ENCODE assay signal across 8 cellular contexts in the genomic region with DNA sequence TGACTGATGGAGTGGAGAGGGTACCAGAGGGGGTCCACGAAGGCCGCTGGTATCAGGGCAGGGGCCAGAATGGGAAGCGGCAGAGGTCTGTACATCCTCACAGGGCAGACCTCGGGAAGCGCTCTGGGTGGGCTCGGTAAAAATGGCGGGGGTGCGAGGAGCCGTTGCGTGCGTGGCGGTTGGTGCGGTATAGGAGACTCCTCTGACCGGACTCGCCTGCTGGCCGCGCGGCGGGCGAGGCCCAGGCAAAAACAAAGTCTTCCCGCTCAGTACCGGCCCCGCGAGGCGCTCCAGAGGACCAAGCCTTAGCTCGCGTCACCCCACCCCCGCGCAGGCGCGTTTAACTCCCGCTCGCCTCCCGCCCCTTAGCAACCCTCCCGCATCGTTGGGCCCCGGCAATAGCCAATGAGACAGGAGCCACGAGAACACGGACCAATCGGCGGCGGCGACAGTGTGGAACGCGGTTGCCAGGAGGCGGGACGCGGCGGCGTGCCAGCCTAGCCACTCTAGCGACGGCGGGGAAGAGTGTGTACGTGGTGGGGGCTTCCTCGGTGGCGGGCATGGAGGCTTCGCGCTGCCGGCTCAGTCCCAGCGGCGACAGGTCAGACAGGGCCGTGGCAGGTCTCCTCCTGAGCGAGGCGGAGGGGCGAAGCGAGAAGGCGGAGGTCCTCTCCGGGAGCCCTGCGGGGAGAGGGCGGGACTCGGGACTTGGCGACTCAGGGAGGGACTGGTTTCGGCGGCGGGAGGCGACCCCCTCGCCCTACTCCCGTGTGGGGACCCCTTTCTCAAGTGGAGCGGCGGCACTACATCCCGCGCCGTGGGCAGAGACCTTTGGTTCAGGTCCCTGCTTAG. TPM values are rescaled to one million over a fixed set of nuclear protein-coding genes. Genes with fewer than 3 reads are reported as not detected.
A peak's percentile ranks its signal among the peaks of the same experiment; 100 is the strongest.
DNase-seq lines count a peak whose midpoint lies in the region; ATAC-seq and TF ChIP-seq lines count a peak whose summit lies in the region.

A gene with protein sequence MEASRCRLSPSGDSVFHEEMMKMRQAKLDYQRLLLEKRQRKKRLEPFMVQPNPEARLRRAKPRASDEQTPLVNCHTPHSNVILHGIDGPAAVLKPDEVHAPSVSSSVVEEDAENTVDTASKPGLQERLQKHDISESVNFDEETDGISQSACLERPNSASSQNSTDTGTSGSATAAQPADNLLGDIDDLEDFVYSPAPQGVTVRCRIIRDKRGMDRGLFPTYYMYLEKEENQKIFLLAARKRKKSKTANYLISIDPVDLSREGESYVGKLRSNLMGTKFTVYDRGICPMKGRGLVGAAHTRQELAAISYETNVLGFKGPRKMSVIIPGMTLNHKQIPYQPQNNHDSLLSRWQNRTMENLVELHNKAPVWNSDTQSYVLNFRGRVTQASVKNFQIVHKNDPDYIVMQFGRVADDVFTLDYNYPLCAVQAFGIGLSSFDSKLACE (plus strand): TSS at position 504 of the 852 bp plus-strand sequence. CDS start 57 bp downstream, at position 561.

- peak within 1 kb of the TSS; percentile 90 for H3K27ac Mint-ChIP-seq in GM23338
- peak within 1 kb of the TSS; percentile 85 to 95 for H3K27ac Mint-ChIP-seq in natural killer cell treated with Interleukin-12 subunit alpha and Interleukin-12 subunit beta and Interleukin-15 and Interleukin-18, amount 100 ng/mL, for 72 hours

- H3K4me3 ChIP-seq in GM23338 (peak within 1 kb of the TSS; percentile 90), fibroblast of pulmonary artery (replicated peaks; ENCODE audit: low read depth, low read length) (peak within 1 kb of the TSS; percentile 77)

- H3K27me3 Mint-ChIP-seq in GM23338 (ENCODE audit: insufficient read depth, low read depth, poor library complexity) = peaks cover 19% of the 10 kb centered on the region
- no peaks in the 10 kb centered on the region for H3K27me3 Mint-ChIP-seq in natural killer cell treated with Interleukin-12 subunit alpha and Interleukin-12 subunit beta and Interleukin-15 and Interleukin-18, amount 100 ng/mL, for 72 hours

- H3K27me3 ChIP-seq in GM23338 (ENCODE audit: insufficient read depth) = no peaks in the 10 kb centered on the region

- peaks cover 3% of the 10 kb centered on the region; the same call in 1 of the 3 replicates for H3K9me3 Mint-ChIP-seq in GM23338
- no peaks in the 10 kb centered on the region for H3K9me3 Mint-ChIP-seq in natural killer cell treated with Interleukin-12 subunit alpha and Interleukin-12 subunit beta and Interleukin-15 and Interleukin-18, amount 100 ng/mL, for 72 hours

- H3K4me1 ChIP-seq in GM23338 (ENCODE audit: insufficient read depth) = peaks cover 3% of the 10 kb centered on the region

- H3K9me2 ChIP-seq in GM23338 (ENCODE audit: insufficient read depth) = no peaks in the 10 kb centered on the region

- peak within 1 kb of the TSS; percentile 90 for H3K4me2 ChIP-seq in GM23338

- H3K36me3 Mint-ChIP-seq in GM23338 (ENCODE audit: low read depth) = peaks cover 34% of the 10 kb centered on the region
- no peaks in the 10 kb centered on the region for H3K36me3 Mint-ChIP-seq in natural killer cell treated with Interleukin-12 subunit alpha and Interleukin-12 subunit beta and Interleukin-15 and Interleukin-18, amount 100 ng/mL, for 72 hours

- peaks cover 16% of the 10 kb centered on the region for H3K4me1 Mint-ChIP-seq in GM23338
- H3K4me1 Mint-ChIP-seq in natural killer cell treated with Interleukin-12 subunit alpha and Interleukin-12 subunit beta and Interleukin-15 and Interleukin-18, amount 100 ng/mL, for 72 hours (ENCODE audit: low read depth in 2 of 2) = peaks cover 19 to 20% of the 10 kb centered on the region in 2 donors

- H3F3A ChIP-seq in GM23338 (replicated peaks; ENCODE audit: low read depth) = peaks cover 27% of the 10 kb centered on the region

- no peak for TF ChIP-seq CTCF in GM23338 (conservative IDR thresholded peaks at IDR 0.05; ENCODE audit: low read depth in 2 of 2)
- no peak for TF ChIP-seq CTCF in RWPE1 (conservative IDR thresholded peaks at IDR 0.05; ENCODE audit: low read depth)
- peak; percentile 4 for TF ChIP-seq CTCF in fibroblast of pulmonary artery (IDR thresholded peaks at IDR 0.05; ENCODE audit: low read length, missing control alignments)

- CTCF ChIA-PET in RWPE1 (lab: Yijun Ruan, JAX) = no interaction called here

- peaks cover 32% of the 10 kb centered on the region for H3K79me2 ChIP-seq in GM23338 (replicated peaks; ENCODE audit: insufficient read depth)

- H3K36me3 ChIP-seq in GM23338 (ENCODE audit: insufficient read depth) = peaks cover 28% of the 10 kb centered on the region

- H3K4me3 Mint-ChIP-seq in GM23338 = peak within 1 kb of the TSS; percentile 91
- peak within 1 kb of the TSS; percentile 97 for H3K4me3 Mint-ChIP-seq in natural killer cell treated with Interleukin-12 subunit alpha and Interleukin-12 subunit beta and Interleukin-15 and Interleukin-18, amount 100 ng/mL, for 72 hours

- DNase-seq in EH (ENCODE audit: low read depth) (peak; percentile 98), GM23338 (ENCODE audit: low spot score) (peak; percentile 99), LHCN-M2 (ENCODE audit: low read depth) (peak; percentile 96), RWPE1 (ENCODE audit: low spot score) (peak; percentile 97), fibroblast of pulmonary artery (ENCODE audit: low read depth) (peak; percentile 97)
- DNase-seq in activated effector memory CD4-positive, alpha-beta T cell treated with Interleukin-2 at 50 U/mL for 16 hours = peak; percentile 98
- DNase-seq in natural killer cell treated with Interleukin-12 subunit alpha and Interleukin-12 subunit beta and Interleukin-15 and Interleukin-18, amount 100 ng/mL, for 72 hours (ENCODE audit: low spot score) = peak; percentile 99
- peak; percentile 97 for DNase-seq in stimulated activated naive CD8-positive, alpha-beta T cell treated with anti-CD3 and anti-CD28 coated beads, Interleukin-15, Interleukin-2, amounts not matched to agents 100 U/mL and 50 U/mL, for 24 hours

- H3K27ac ChIP-seq in GM23338 (ENCODE audit: low read depth) (peak within 1 kb of the TSS; percentile 90), RWPE1 (peak within 1 kb of the TSS; percentile 79)

- peak; percentile 94 for ATAC-seq in GM23338
- peak; percentile 99 to 100 for ATAC-seq in natural killer cell treated with Interleukin-12 subunit alpha and Interleukin-12 subunit beta and Interleukin-15 and Interleukin-18, amount 100 ng/mL, for 72 hours
- ATAC-seq in stimulated activated naive CD8-positive, alpha-beta T cell treated with anti-CD3 and anti-CD28 coated beads, Interleukin-15, Interleukin-2, amounts not matched to agents 100 U/mL and 50 U/mL, for 24 hours = peak; percentile 98

- peaks cover 25% of the 10 kb centered on the region; the same call in 1 of the 2 replicates for H4K20me1 ChIP-seq in GM23338 (replicated peaks; ENCODE audit: insufficient read depth)

- H2AFZ ChIP-seq in GM23338 = peak within 1 kb of the TSS; percentile 96

- POLR2A ChIA-PET in RWPE1 (lab: Yijun Ruan, JAX; ENCODE audit: low non-redundant PET) = interaction anchor here (0.6 kb wide), 1 partner anchor 77 kb away, joined by 4 read pairs; no protein-coding TSS in a partner anchor

TF ChIP-seq in GM23338, 12 proteins besides CTCF, POLR2A, EP300 and RAD21:
- TF ChIP-seq POLR2AphosphoS5 (IDR thresholded peaks at IDR 0.05; ENCODE audit: low read depth) = peak; percentile 83
- TF ChIP-seq NANOG (IDR thresholded peaks at IDR 0.05; ENCODE audit: borderline replicate concordance) = no peak
- peak; percentile 42; the same call in 1 of the 2 replicates for TF ChIP-seq CREB1 (CRISPR knock-in tag; IDR thresholded peaks at IDR 0.05; ENCODE audit: low read depth)
- TF ChIP-seq, protein P1, sequence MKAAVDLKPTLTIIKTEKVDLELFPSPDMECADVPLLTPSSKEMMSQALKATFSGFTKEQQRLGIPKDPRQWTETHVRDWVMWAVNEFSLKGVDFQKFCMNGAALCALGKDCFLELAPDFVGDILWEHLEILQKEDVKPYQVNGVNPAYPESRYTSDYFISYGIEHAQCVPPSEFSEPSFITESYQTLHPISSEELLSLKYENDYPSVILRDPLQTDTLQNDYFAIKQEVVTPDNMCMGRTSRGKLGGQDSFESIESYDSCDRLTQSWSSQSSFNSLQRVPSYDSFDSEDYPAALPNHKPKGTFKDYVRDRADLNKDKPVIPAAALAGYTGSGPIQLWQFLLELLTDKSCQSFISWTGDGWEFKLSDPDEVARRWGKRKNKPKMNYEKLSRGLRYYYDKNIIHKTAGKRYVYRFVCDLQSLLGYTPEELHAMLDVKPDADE (IDR thresholded peaks at IDR 0.05) = peak; percentile 50

RNA-seq across cellular contexts. Expression of the gene that starts here (rescaled TPM):
- 17.5 and 18.8 TPM in 2 replicates for total RNA-seq in GM23338 (2014; rRNA removed; shearing (Covaris generic))
- polyA plus RNA-seq in GM23338 (2016; fragmentation: Nextera tagmentation; extraction: Ambion mirVana) = 11.6 and 15.1 TPM in 2 replicates
- 29.8 and 38.6 TPM in 2 replicates for total RNA-seq in LHCN-M2 (2014; rRNA removed)
- 21.2 TPM for polyA plus RNA-seq in LHCN-M2 (2012)
- 10 to 100 TPM in 1 of 2 donors, 1 to 10 TPM in 1; 9.0 to 10.7 TPM for total RNA-seq in natural killer cell treated with Interleukin-12 subunit alpha and Interleukin-12 subunit beta and Interleukin-15 and Interleukin-18, amount 100 ng/mL, for 72 hours

Comparison
In these comparisons a context has a peak if more than half of its experiments do, and no peak if none do; other contexts are left out.
1. Peak in every context shown above with its lines: DNase-seq, ATAC-seq, H3K4me3 ChIP-seq and H3K27ac ChIP-seq.